Comparison of ENCODE assay signal across 10 cellular contexts in genomic region chr12:50786498-50787231, GRCh38. TPM values are rescaled to one million over a fixed set of nuclear protein-coding genes. Genes with fewer than 3 reads are reported as not detected.
DNase-seq lines count a peak whose midpoint lies in the region; ATAC-seq and TF ChIP-seq lines count a peak whose summit lies in the region.
"Had no signal": no experiment of that assay in that cellular context is flagged by ENCODE, and none has a peak within 500 bp of the region (broad histone marks: within the 10 kb centered on the region; RNA-seq: fewer than 3 reads in every experiment).

No MANE protein-coding gene starts in this region.

- peak overlapping the region in 3 of 4 donors; percentile 52 to 65 (median 56) for H3K27ac ChIP-seq in gastrocnemius medialis

- ATAC-seq in gastrocnemius medialis = peak; percentile 85 to 86
- no peak for ATAC-seq in activated naive CD8-positive, alpha-beta T cell treated with anti-CD3 and anti-CD28 coated beads, Interleukin-2, amount 50 U/mL, for 24 hours
- ATAC-seq in natural killer cell treated with Interleukin-12 subunit alpha and Interleukin-12 subunit beta and Interleukin-15 and Interleukin-18, amount 100 ng/mL, for 72 hours = no peak

- TF ChIP-seq CTCF in fibroblast of pulmonary artery (IDR thresholded peaks at IDR 0.05; ENCODE audit: low read length, missing control alignments) (no peak), gastrocnemius medialis (IDR thresholded peaks at IDR 0.05 in 4 of 5, conservative IDR thresholded peaks at IDR 0.05 in 1 of 5) (no peak)

- in situ Hi-C loops in gastrocnemius medialis (cut with MboI; ENCODE audit: low sequenced_read_pairs in 4 of 4) = no loop called here

- no peak overlapping the region for H3K27ac Mint-ChIP-seq in activated naive CD8-positive, alpha-beta T cell treated with anti-CD3 and anti-CD28 coated beads, Interleukin-2, amount 50 U/mL, for 24 hours
- H3K27ac Mint-ChIP-seq in natural killer cell treated with Interleukin-12 subunit alpha and Interleukin-12 subunit beta and Interleukin-15 and Interleukin-18, amount 100 ng/mL, for 72 hours = no peak overlapping the region

- no peaks in the 10 kb centered on the region for H3K27me3 ChIP-seq in gastrocnemius medialis

- intact Hi-C loops in gastrocnemius medialis (cut with DNase I; ENCODE audit: low total_unique reads) = no loop called here

- DNase-seq in GM03348 (ENCODE audit: low spot score) = peak; percentile 86
- peak; percentile 90 for DNase-seq in RPMI7951 (ENCODE audit: low read depth)
- DNase-seq in fibroblast of pulmonary artery (ENCODE audit: low read depth) = peak; percentile 96
- no peak for DNase-seq in gastrocnemius medialis
- no peak for DNase-seq in activated naive CD8-positive, alpha-beta T cell treated with anti-CD3 and anti-CD28 coated beads, Interleukin-2, amount 50 U/mL, for 24 hours
- no peak for DNase-seq in T-helper 1 cell
- DNase-seq in nucleus accumbens (lab: John Stamatoyannopoulos, UW) = no peak
- no peak for DNase-seq in natural killer cell treated with Interleukin-12 subunit alpha and Interleukin-12 subunit beta and Interleukin-15 and Interleukin-18, amount 100 ng/mL, for 72 hours (ENCODE audit: low spot score)
- DNase-seq: activated T-cell treated with anti-CD3 and anti-CD28 coated beads for 4 hours, NCI-H82 had no signal

- TF ChIP-seq POLR2A in gastrocnemius medialis (IDR thresholded peaks at IDR 0.05) = no peak

- peaks cover 45% of the 10 kb centered on the region for H3K36me3 Mint-ChIP-seq in activated naive CD8-positive, alpha-beta T cell treated with anti-CD3 and anti-CD28 coated beads, Interleukin-2, amount 50 U/mL, for 24 hours (ENCODE audit: low read depth)
- peaks cover 11% of the 10 kb centered on the region for H3K36me3 Mint-ChIP-seq in natural killer cell treated with Interleukin-12 subunit alpha and Interleukin-12 subunit beta and Interleukin-15 and Interleukin-18, amount 100 ng/mL, for 72 hours

- peaks cover 0 to 5% of the 10 kb centered on the region in 2 donors for H3K36me3 ChIP-seq in gastrocnemius medialis

- peaks cover 16 to 23% of the 10 kb centered on the region in 2 donors for H3K4me1 ChIP-seq in gastrocnemius medialis

- no peaks in the 10 kb centered on the region for H3K9me3 ChIP-seq in gastrocnemius medialis

- H3K27me3 Mint-ChIP-seq in activated naive CD8-positive, alpha-beta T cell treated with anti-CD3 and anti-CD28 coated beads, Interleukin-2, amount 50 U/mL, for 24 hours = no peaks in the 10 kb centered on the region
- no peaks in the 10 kb centered on the region for H3K27me3 Mint-ChIP-seq in natural killer cell treated with Interleukin-12 subunit alpha and Interleukin-12 subunit beta and Interleukin-15 and Interleukin-18, amount 100 ng/mL, for 72 hours

- peaks cover 11% of the 10 kb centered on the region for H3K4me1 Mint-ChIP-seq in activated naive CD8-positive, alpha-beta T cell treated with anti-CD3 and anti-CD28 coated beads, Interleukin-2, amount 50 U/mL, for 24 hours
- peaks cover 22 to 27% of the 10 kb centered on the region in 2 donors for H3K4me1 Mint-ChIP-seq in natural killer cell treated with Interleukin-12 subunit alpha and Interleukin-12 subunit beta and Interleukin-15 and Interleukin-18, amount 100 ng/mL, for 72 hours (ENCODE audit: low read depth in 2 of 2)

- H3K4me3 ChIP-seq in fibroblast of pulmonary artery (replicated peaks; ENCODE audit: low read depth, low read length) (no peak overlapping the region), gastrocnemius medialis (no peak overlapping the region)

- H3K4me3 Mint-ChIP-seq in activated naive CD8-positive, alpha-beta T cell treated with anti-CD3 and anti-CD28 coated beads, Interleukin-2, amount 50 U/mL, for 24 hours = no peak overlapping the region
- no peak overlapping the region for H3K4me3 Mint-ChIP-seq in natural killer cell treated with Interleukin-12 subunit alpha and Interleukin-12 subunit beta and Interleukin-15 and Interleukin-18, amount 100 ng/mL, for 72 hours

- H3K9me3 Mint-ChIP-seq in activated naive CD8-positive, alpha-beta T cell treated with anti-CD3 and anti-CD28 coated beads, Interleukin-2, amount 50 U/mL, for 24 hours = no peaks in the 10 kb centered on the region
- no peaks in the 10 kb centered on the region for H3K9me3 Mint-ChIP-seq in natural killer cell treated with Interleukin-12 subunit alpha and Interleukin-12 subunit beta and Interleukin-15 and Interleukin-18, amount 100 ng/mL, for 72 hours

RNA-seq across cellular contexts. Expression of gene ATF1, which starts 22.8 kb away (rescaled TPM):
- total RNA-seq in RPMI7951 (2014; rRNA removed; shearing (Covaris generic)) = 19.8 and 24.6 TPM in 2 replicates
- 10 to 100 TPM; 16.4 to 44.5 (median 37.5) TPM for total RNA-seq in gastrocnemius medialis
- total RNA-seq in natural killer cell treated with Interleukin-12 subunit alpha and Interleukin-12 subunit beta and Interleukin-15 and Interleukin-18, amount 100 ng/mL, for 72 hours = 10 to 100 TPM; 35.4 to 37.3 TPM

RNA-seq across cellular contexts. Expression of gene TMPRSS12, which starts 56.1 kb away (rescaled TPM):
- not detected in 2 replicates for total RNA-seq in RPMI7951 (2014; rRNA removed; shearing (Covaris generic))
- total RNA-seq in gastrocnemius medialis = not detected
- total RNA-seq in natural killer cell treated with Interleukin-12 subunit alpha and Interleukin-12 subunit beta and Interleukin-15 and Interleukin-18, amount 100 ng/mL, for 72 hours = not detected

Comparison
In these comparisons a context has a peak if more than half of its experiments do, and no peak if none do; other contexts are left out.
1. DNase-seq: peak in GM03348 (single experiment), RPMI7951 (single experiment) and fibroblast of pulmonary artery (single experiment); none in gastrocnemius medialis (0 of 2), activated naive CD8-positive, alpha-beta T cell treated with anti-CD3 and anti-CD28 coated beads, Interleukin-2, amount 50 U/mL, for 24 hours (single experiment), T-helper 1 cell (0 of 5), nucleus accumbens (0 of 56) and natural killer cell treated with Interleukin-12 subunit alpha and Interleukin-12 subunit beta and Interleukin-15 and Interleukin-18, amount 100 ng/mL, for 72 hours (single experiment).
2. ATAC-seq: peak in gastrocnemius medialis (2 of 2); none in activated naive CD8-positive, alpha-beta T cell treated with anti-CD3 and anti-CD28 coated beads, Interleukin-2, amount 50 U/mL, for 24 hours (single experiment) and natural killer cell treated with Interleukin-12 subunit alpha and Interleukin-12 subunit beta and Interleukin-15 and Interleukin-18, amount 100 ng/mL, for 72 hours (0 of 2).